Comparison of ENCODE assay signal across 18 cellular contexts in the genomic region with DNA sequence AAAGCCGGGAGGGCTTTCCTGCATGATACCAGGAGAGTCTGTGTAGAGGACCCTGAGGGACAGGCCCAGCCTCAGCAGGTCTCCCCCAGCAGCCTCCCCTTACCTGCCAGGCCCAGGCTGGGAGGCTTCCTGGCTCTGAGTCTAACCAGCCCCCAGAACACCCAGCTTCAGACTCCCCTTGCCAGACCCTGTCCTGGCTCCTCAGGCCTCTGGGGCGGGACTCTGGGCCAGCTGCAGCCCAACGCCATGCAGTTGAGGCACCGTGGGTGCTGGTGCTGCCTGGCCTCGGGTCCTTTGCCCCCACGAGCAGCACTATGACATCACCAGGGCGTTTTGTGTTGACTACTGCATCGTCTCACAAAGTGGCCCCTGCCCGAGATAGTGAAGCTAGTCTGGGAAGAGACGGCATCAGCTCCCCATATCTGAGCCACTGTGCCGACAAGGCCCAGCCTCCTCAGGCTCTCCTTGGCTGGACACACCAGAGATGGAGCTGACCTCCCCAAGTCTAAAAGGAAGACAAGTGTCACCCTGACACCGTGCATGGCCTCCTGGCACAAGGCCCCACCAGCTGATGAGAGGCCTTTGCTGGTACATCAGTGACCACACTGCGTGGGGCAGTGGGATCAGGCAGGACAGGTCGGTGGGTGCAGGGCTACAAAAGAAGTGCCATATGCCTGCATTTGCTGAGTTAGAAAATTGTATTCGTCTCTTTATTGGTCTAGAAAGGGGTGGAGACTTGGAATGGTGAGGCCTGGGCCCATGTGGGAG. TPM values are rescaled to one million over a fixed set of nuclear protein-coding genes. Genes with fewer than 3 reads are reported as not detected.
DNase-seq lines count a peak whose midpoint lies in the region; ATAC-seq and TF ChIP-seq lines count a peak whose summit lies in the region.
"Had no signal": no experiment of that assay in that cellular context is flagged by ENCODE, and none has a peak within 500 bp of the region (broad histone marks: within the 10 kb centered on the region; RNA-seq: fewer than 3 reads in every experiment).

No MANE protein-coding gene starts in this region.

- no peak overlapping the region for H3K4me3 ChIP-seq in right atrium auricular region
- H3K4me3 ChIP-seq in upper lobe of right lung, result no peak overlapping the region
- H3K4me3 ChIP-seq: BLaER1, HAP-1 had no signal

- H3K4me1 Mint-ChIP-seq in endothelial cell (ENCODE audit: unreplicated experiment), result no peaks in the 10 kb centered on the region
- H3K4me1 Mint-ChIP-seq: CD14-positive monocyte had no signal

- TF ChIP-seq CTCF in right atrium auricular region (IDR thresholded peaks at IDR 0.05), result no peak
- no peak for TF ChIP-seq CTCF in RWPE1 (conservative IDR thresholded peaks at IDR 0.05; ENCODE audit: low read depth)
- no peak for TF ChIP-seq CTCF in endothelial cell (IDR thresholded peaks at IDR 0.05; ENCODE audit: unreplicated experiment)
- no peak for TF ChIP-seq CTCF in upper lobe of right lung (IDR thresholded peaks at IDR 0.05)

- POLR2A ChIA-PET in RWPE1 (lab: Yijun Ruan, JAX; ENCODE audit: low non-redundant PET), result no interaction called here

- no peak overlapping the region for H3K4me3 Mint-ChIP-seq in endothelial cell (ENCODE audit: unreplicated experiment)
- H3K4me3 Mint-ChIP-seq: CD14-positive monocyte; CD4-positive, alpha-beta memory T cell had no signal

- DNase-seq in Right ventricle myocardium inferior (ENCODE audit: missing footprints), result peak; percentile 44
- no peak for DNase-seq in right atrium auricular region (ENCODE audit: low spot score)
- DNase-seq in RWPE1 (ENCODE audit: low spot score), result no peak
- no peak for DNase-seq in endothelial cell (ENCODE audit: low spot score)
- peak; percentile 54 for DNase-seq in upper lobe of right lung
- no peak for DNase-seq in hepatic stellate cell (ENCODE audit: low spot score)
- DNase-seq in NCI-H128 (lab: John Stamatoyannopoulos, UW; ENCODE audit: unreplicated experiment), result no peak
- DNase-seq: 8988T; Calu3; CD4-positive, alpha-beta memory T cell; DMS79 treated with DMSO at 0.1 percent for 48 hours; GF-D8 had no signal

- no peaks in the 10 kb centered on the region for H3K9me3 ChIP-seq in right atrium auricular region
- H3K9me3 ChIP-seq in upper lobe of right lung, result no peaks in the 10 kb centered on the region
- H3K9me3 ChIP-seq: BLaER1, HAP-1 had no signal

- CTCF ChIA-PET in RWPE1 (lab: Yijun Ruan, JAX), result interaction anchor here (0.7 kb wide), 1 partner anchor 17 kb away, joined by 3 read pairs; no protein-coding TSS in a partner anchor

- H3K36me3 Mint-ChIP-seq in endothelial cell (ENCODE audit: low read depth, unreplicated experiment), result no peaks in the 10 kb centered on the region
- H3K36me3 Mint-ChIP-seq: CD14-positive monocyte; CD4-positive, alpha-beta memory T cell had no signal

- H3K27ac Mint-ChIP-seq in endothelial cell (ENCODE audit: unreplicated experiment), result peak overlapping the region; percentile 43
- H3K27ac Mint-ChIP-seq: CD4-positive, alpha-beta memory T cell had no signal

- H3K4me1 ChIP-seq in right atrium auricular region (no peaks in the 10 kb centered on the region), upper lobe of right lung (no peaks in the 10 kb centered on the region)
- H3K4me1 ChIP-seq: BLaER1, HAP-1 had no signal

- no peaks in the 10 kb centered on the region for H3K9me3 Mint-ChIP-seq in endothelial cell (ENCODE audit: unreplicated experiment)
- H3K9me3 Mint-ChIP-seq: CD4-positive, alpha-beta memory T cell had no signal

- intact Hi-C loops in Right ventricle myocardium inferior (cut with DNase I), result no loop called here
- intact Hi-C loops in upper lobe of right lung (cut with DNase I), result no loop called here

- peaks cover 6% of the 10 kb centered on the region for H3K27me3 Mint-ChIP-seq in endothelial cell (ENCODE audit: unreplicated experiment)
- H3K27me3 Mint-ChIP-seq: CD4-positive, alpha-beta memory T cell had no signal

- H3K27ac ChIP-seq in right atrium auricular region (no peak overlapping the region), RWPE1 (peak overlapping the region; percentile 100), upper lobe of right lung (no peak overlapping the region)
- H3K27ac ChIP-seq: BLaER1 had no signal

- H3K27me3 ChIP-seq in right atrium auricular region (no peaks in the 10 kb centered on the region), upper lobe of right lung (no peaks in the 10 kb centered on the region)
- H3K27me3 ChIP-seq: BLaER1 had no signal

- ATAC-seq in Right ventricle myocardium inferior (no peak), upper lobe of right lung (no peak), GM21786 (IDR thresholded peaks at IDR 0.05; ENCODE audit: unreplicated experiment) (no peak)

- no peaks in the 10 kb centered on the region for H3K36me3 ChIP-seq in right atrium auricular region
- no peaks in the 10 kb centered on the region for H3K36me3 ChIP-seq in upper lobe of right lung
- H3K36me3 ChIP-seq: BLaER1, HAP-1 had no signal

RNA-seq across cellular contexts. Expression of gene ALDH3A1, which starts 10.6 kb away (rescaled TPM):
- not detected for total RNA-seq in Right ventricle myocardium inferior
- 1 to 10 TPM in 1 of 2 donors, under 1 TPM in 1; 0.22 to 1.8 TPM for total RNA-seq in right atrium auricular region
- 0.31 TPM for total RNA-seq in endothelial cell (ENCODE audit: unreplicated experiment)
- 10.5 TPM for total RNA-seq in upper lobe of right lung
- total RNA-seq: A673; CD4-positive, alpha-beta memory T cell had no signal

RNA-seq across cellular contexts. Expression of gene SLC47A2, which starts 21.1 kb away (rescaled TPM):
- total RNA-seq in Right ventricle myocardium inferior (not detected), right atrium auricular region (not detected), endothelial cell (ENCODE audit: unreplicated experiment) (not detected), upper lobe of right lung (not detected)
- total RNA-seq: A673; Calu3; CD4-positive, alpha-beta memory T cell; H4 had no signal

Comparison
In these comparisons a context has a peak if more than half of its experiments do, and no peak if none do; other contexts are left out.
1. DNase-seq: peak in Right ventricle myocardium inferior (single experiment) and upper lobe of right lung (single experiment); none in right atrium auricular region (single experiment), RWPE1 (single experiment), endothelial cell (single experiment), hepatic stellate cell (single experiment) and NCI-H128 (single experiment).